ENCODE assay signal across 1 cellular context in genomic region chr20:63495771-63496403, GRCh38.
TF ChIP-seq lines count a peak whose summit lies in the region.

No MANE protein-coding gene starts in this region.

TF ChIP-seq in K562, 482 proteins besides CTCF, POLR2A, EP300 and RAD21 (continued from another document):
- peak in 1 of 2 experiments; percentile 41 for TF ChIP-seq E2F6 (IDR thresholded peaks at IDR 0.05; ENCODE audit: borderline replicate concordance in 1 of 2, extremely low read depth in 1 of 2, insufficient read depth in 1 of 2, insufficient read length in 1 of 2, low read depth in 1 of 2, low read length in 1 of 2, poor library complexity in 1 of 2, severe bottlenecking in 1 of 2)
- peak; percentile 41 for TF ChIP-seq CXXC5 (CRISPR knock-in tag; IDR thresholded peaks at IDR 0.05)
- no peak for TF ChIP-seq SRSF7 (optimal IDR thresholded peaks at IDR 0.05; ENCODE audit: low read depth, low read length)
- 0 out of 2 replicates have a peak, but pooled peaks have one; percentile 24 for TF ChIP-seq KLF16 (IDR thresholded peaks at IDR 0.05)
